In the genomic region with DNA sequence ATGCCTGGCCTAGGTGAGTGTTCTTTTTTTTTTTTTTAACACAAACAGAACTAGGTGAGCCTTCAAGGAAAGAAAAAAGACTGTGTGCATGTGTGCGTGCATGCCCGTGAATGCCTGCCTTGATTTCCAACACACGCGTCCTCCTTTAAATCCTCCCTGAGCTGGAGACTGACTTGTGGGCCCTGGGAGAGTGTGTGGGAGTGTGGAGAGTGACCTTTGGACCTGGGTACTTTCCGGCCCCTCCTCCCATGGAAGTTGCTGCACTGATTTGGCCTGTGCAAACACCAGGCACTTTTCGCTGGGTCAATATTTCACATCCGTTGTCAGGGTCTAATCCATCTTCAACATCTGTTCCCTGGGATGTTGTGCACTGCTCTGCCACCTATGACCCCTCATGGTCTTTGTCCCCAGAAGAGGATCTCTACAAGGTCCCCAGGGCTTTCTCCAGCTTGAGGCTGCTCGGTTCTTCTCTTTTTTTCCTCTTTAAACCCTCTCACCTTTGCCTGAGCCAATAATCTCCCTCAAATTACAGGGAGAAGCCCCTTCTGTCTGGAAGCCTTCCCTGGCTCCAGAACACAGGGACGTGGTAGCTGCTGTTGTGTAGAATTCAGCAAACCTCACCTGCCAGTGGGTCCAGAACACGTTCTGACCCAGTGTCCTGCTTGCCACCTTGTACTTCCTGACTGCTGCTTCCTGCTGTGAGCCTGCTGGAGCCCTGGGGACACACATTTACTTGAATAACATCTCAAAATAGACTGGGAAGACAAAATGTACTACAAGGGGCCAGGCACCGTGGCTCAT, we compare ENCODE assay signal across 1 cellular context.
A peak's percentile ranks its signal among the peaks of the same experiment; 100 is the strongest.
TF ChIP-seq lines count a peak whose summit lies in the region.

No MANE protein-coding gene starts in this region.

TF ChIP-seq in HepG2, 621 proteins besides CTCF, POLR2A, EP300 and RAD21 (continued from another document and continues in another):
- TF ChIP-seq CREB1 (IDR thresholded peaks at IDR 0.05), result 0 out of 2 replicates have a peak, but pooled peaks have one; percentile 13
- TF ChIP-seq CREB1 (CRISPR knock-in tag; IDR thresholded peaks at IDR 0.05), result peak; percentile 82
- TF ChIP-seq, protein P1, sequence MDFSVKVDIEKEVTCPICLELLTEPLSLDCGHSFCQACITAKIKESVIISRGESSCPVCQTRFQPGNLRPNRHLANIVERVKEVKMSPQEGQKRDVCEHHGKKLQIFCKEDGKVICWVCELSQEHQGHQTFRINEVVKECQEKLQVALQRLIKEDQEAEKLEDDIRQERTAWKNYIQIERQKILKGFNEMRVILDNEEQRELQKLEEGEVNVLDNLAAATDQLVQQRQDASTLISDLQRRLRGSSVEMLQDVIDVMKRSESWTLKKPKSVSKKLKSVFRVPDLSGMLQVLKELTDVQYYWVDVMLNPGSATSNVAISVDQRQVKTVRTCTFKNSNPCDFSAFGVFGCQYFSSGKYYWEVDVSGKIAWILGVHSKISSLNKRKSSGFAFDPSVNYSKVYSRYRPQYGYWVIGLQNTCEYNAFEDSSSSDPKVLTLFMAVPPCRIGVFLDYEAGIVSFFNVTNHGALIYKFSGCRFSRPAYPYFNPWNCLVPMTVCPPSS (IDR thresholded peaks at IDR 0.05), result no peak
- TF ChIP-seq ZNF782 (CRISPR knock-in tag; IDR thresholded peaks at IDR 0.05; ENCODE audit: borderline replicate concordance), result peak; percentile 71; the same call in 1 of the 2 replicates
- no peak for TF ChIP-seq ZNF547 (CRISPR knock-in tag; IDR thresholded peaks at IDR 0.05)
- TF ChIP-seq POLR2AphosphoS2 (IDR thresholded peaks at IDR 0.05; ENCODE audit: low read depth, low read length), result no peak
- TF ChIP-seq NFIC (IDR thresholded peaks at IDR 0.05; ENCODE audit: low read length), result peak; percentile 97
- TF ChIP-seq, protein P2, sequence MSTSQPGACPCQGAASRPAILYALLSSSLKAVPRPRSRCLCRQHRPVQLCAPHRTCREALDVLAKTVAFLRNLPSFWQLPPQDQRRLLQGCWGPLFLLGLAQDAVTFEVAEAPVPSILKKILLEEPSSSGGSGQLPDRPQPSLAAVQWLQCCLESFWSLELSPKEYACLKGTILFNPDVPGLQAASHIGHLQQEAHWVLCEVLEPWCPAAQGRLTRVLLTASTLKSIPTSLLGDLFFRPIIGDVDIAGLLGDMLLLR (CRISPR knock-in tag; IDR thresholded peaks at IDR 0.05), result peak; percentile 66; the same call in 1 of the 2 replicates
- TF ChIP-seq, protein P3, sequence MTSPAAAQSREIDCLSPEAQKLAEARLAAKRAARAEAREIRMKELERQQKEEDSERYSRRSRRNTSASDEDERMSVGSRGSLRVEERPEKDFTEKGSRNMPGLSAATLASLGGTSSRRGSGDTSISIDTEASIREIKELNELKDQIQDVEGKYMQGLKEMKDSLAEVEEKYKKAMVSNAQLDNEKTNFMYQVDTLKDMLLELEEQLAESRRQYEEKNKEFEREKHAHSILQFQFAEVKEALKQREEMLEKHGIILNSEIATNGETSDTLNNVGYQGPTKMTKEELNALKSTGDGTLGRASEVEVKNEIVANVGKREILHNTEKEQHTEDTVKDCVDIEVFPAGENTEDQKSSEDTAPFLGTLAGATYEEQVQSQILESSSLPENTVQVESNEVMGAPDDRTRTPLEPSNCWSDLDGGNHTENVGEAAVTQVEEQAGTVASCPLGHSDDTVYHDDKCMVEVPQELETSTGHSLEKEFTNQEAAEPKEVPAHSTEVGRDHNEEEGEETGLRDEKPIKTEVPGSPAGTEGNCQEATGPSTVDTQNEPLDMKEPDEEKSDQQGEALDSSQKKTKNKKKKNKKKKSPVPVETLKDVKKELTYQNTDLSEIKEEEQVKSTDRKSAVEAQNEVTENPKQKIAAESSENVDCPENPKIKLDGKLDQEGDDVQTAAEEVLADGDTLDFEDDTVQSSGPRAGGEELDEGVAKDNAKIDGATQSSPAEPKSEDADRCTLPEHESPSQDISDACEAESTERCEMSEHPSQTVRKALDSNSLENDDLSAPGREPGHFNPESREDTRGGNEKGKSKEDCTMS (CRISPR knock-in tag; conservative IDR thresholded peaks at IDR 0.05), result no peak
- no peak for TF ChIP-seq SMAD9 (CRISPR knock-in tag; IDR thresholded peaks at IDR 0.05)
- TF ChIP-seq ZSCAN29 (CRISPR knock-in tag; conservative IDR thresholded peaks at IDR 0.05), result peak; percentile 94; the same call in 1 of the 2 replicates
- TF ChIP-seq, protein P4, sequence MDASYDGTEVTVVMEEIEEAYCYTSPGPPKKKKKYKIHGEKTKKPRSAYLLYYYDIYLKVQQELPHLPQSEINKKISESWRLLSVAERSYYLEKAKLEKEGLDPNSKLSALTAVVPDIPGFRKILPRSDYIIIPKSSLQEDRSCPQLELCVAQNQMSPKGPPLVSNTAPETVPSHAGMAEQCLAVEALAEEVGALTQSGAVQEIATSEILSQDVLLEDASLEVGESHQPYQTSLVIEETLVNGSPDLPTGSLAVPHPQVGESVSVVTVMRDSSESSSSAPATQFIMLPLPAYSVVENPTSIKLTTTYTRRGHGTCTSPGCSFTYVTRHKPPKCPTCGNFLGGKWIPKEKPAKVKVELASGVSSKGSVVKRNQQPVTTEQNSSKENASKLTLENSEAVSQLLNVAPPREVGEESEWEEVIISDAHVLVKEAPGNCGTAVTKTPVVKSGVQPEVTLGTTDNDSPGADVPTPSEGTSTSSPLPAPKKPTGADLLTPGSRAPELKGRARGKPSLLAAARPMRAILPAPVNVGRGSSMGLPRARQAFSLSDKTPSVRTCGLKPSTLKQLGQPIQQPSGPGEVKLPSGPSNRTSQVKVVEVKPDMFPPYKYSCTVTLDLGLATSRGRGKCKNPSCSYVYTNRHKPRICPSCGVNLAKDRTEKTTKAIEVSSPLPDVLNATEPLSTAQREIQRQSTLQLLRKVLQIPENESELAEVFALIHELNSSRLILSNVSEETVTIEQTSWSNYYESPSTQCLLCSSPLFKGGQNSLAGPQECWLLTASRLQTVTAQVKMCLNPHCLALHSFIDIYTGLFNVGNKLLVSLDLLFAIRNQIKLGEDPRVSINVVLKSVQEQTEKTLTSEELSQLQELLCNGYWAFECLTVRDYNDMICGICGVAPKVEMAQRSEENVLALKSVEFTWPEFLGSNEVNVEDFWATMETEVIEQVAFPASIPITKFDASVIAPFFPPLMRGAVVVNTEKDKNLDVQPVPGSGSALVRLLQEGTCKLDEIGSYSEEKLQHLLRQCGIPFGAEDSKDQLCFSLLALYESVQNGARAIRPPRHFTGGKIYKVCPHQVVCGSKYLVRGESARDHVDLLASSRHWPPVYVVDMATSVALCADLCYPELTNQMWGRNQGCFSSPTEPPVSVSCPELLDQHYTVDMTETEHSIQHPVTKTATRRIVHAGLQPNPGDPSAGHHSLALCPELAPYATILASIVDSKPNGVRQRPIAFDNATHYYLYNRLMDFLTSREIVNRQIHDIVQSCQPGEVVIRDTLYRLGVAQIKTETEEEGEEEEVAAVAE (CRISPR knock-in tag; IDR thresholded peaks at IDR 0.05; ENCODE audit: borderline replicate concordance), result peak; percentile 91; the same call in 1 of the 2 replicates
- TF ChIP-seq MXI1 (IDR thresholded peaks at IDR 0.05; ENCODE audit: borderline replicate concordance, low read depth, low read length), result peak; percentile 86; the same call in 2 of the 3 replicates
- peak; percentile 99 for TF ChIP-seq REPIN1 (CRISPR knock-in tag; IDR thresholded peaks at IDR 0.05; ENCODE audit: borderline replicate concordance, low read depth)
- TF ChIP-seq, protein P5, sequence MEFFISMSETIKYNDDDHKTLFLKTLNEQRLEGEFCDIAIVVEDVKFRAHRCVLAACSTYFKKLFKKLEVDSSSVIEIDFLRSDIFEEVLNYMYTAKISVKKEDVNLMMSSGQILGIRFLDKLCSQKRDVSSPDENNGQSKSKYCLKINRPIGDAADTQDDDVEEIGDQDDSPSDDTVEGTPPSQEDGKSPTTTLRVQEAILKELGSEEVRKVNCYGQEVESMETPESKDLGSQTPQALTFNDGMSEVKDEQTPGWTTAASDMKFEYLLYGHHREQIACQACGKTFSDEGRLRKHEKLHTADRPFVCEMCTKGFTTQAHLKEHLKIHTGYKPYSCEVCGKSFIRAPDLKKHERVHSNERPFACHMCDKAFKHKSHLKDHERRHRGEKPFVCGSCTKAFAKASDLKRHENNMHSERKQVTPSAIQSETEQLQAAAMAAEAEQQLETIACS (CRISPR knock-in tag; IDR thresholded peaks at IDR 0.05), result no peak
- TF ChIP-seq, protein P6, sequence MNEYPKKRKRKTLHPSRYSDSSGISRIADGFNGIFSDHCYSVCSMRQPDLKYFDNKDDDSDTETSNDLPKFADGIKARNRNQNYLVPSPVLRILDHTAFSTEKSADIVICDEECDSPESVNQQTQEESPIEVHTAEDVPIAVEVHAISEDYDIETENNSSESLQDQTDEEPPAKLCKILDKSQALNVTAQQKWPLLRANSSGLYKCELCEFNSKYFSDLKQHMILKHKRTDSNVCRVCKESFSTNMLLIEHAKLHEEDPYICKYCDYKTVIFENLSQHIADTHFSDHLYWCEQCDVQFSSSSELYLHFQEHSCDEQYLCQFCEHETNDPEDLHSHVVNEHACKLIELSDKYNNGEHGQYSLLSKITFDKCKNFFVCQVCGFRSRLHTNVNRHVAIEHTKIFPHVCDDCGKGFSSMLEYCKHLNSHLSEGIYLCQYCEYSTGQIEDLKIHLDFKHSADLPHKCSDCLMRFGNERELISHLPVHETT (CRISPR knock-in tag; conservative IDR thresholded peaks at IDR 0.05), result peak; percentile 81; the same call in 1 of the 2 replicates
- peak; percentile 76 for TF ChIP-seq KMT2B (CRISPR knock-in tag; IDR thresholded peaks at IDR 0.05)
- no peak for TF ChIP-seq NFE2 (CRISPR knock-in tag; IDR thresholded peaks at IDR 0.05)
- no peak for TF ChIP-seq NR1H2 (CRISPR knock-in tag; IDR thresholded peaks at IDR 0.05; ENCODE audit: borderline replicate concordance, low read depth)
- no peak for TF ChIP-seq YEATS2 (CRISPR knock-in tag; IDR thresholded peaks at IDR 0.05; ENCODE audit: borderline replicate concordance)
- no peak; the same call in 1 of the 2 replicates for TF ChIP-seq ZNF235 (CRISPR knock-in tag; IDR thresholded peaks at IDR 0.05; ENCODE audit: borderline replicate concordance)
- peak; percentile 99 for TF ChIP-seq FOXA3 (CRISPR knock-in tag; IDR thresholded peaks at IDR 0.05)
- no peak for TF ChIP-seq HES4 (CRISPR knock-in tag; IDR thresholded peaks at IDR 0.05; ENCODE audit: borderline replicate concordance)
- no peak for TF ChIP-seq SP1 (IDR thresholded peaks at IDR 0.05)
- TF ChIP-seq SP1 (CRISPR knock-in tag; IDR thresholded peaks at IDR 0.05), result peak; percentile 52
- TF ChIP-seq, protein P7, sequence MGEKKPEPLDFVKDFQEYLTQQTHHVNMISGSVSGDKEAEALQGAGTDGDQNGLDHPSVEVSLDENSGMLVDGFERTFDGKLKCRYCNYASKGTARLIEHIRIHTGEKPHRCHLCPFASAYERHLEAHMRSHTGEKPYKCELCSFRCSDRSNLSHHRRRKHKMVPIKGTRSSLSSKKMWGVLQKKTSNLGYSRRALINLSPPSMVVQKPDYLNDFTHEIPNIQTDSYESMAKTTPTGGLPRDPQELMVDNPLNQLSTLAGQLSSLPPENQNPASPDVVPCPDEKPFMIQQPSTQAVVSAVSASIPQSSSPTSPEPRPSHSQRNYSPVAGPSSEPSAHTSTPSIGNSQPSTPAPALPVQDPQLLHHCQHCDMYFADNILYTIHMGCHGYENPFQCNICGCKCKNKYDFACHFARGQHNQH (CRISPR knock-in tag; IDR thresholded peaks at IDR 0.05), result peak; percentile 98
- TF ChIP-seq, protein P8, sequence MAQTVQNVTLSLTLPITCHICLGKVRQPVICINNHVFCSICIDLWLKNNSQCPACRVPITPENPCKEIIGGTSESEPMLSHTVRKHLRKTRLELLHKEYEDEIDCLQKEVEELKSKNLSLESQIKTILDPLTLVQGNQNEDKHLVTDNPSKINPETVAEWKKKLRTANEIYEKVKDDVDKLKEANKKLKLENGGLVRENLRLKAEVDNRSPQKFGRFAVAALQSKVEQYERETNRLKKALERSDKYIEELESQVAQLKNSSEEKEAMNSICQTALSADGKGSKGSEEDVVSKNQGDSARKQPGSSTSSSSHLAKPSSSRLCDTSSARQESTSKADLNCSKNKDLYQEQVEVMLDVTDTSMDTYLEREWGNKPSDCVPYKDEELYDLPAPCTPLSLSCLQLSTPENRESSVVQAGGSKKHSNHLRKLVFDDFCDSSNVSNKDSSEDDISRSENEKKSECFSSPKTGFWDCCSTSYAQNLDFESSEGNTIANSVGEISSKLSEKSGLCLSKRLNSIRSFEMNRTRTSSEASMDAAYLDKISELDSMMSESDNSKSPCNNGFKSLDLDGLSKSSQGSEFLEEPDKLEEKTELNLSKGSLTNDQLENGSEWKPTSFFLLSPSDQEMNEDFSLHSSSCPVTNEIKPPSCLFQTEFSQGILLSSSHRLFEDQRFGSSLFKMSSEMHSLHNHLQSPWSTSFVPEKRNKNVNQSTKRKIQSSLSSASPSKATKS (CRISPR knock-in tag; IDR thresholded peaks at IDR 0.05), result no peak
- TF ChIP-seq ZNF615 (CRISPR knock-in tag; IDR thresholded peaks at IDR 0.05; ENCODE audit: borderline replicate concordance), result no peak
- no peak; the same call in none of the 2 replicates for TF ChIP-seq ZNF136 (CRISPR knock-in tag; IDR thresholded peaks at IDR 0.05; ENCODE audit: low read depth)
- TF ChIP-seq, protein P9, sequence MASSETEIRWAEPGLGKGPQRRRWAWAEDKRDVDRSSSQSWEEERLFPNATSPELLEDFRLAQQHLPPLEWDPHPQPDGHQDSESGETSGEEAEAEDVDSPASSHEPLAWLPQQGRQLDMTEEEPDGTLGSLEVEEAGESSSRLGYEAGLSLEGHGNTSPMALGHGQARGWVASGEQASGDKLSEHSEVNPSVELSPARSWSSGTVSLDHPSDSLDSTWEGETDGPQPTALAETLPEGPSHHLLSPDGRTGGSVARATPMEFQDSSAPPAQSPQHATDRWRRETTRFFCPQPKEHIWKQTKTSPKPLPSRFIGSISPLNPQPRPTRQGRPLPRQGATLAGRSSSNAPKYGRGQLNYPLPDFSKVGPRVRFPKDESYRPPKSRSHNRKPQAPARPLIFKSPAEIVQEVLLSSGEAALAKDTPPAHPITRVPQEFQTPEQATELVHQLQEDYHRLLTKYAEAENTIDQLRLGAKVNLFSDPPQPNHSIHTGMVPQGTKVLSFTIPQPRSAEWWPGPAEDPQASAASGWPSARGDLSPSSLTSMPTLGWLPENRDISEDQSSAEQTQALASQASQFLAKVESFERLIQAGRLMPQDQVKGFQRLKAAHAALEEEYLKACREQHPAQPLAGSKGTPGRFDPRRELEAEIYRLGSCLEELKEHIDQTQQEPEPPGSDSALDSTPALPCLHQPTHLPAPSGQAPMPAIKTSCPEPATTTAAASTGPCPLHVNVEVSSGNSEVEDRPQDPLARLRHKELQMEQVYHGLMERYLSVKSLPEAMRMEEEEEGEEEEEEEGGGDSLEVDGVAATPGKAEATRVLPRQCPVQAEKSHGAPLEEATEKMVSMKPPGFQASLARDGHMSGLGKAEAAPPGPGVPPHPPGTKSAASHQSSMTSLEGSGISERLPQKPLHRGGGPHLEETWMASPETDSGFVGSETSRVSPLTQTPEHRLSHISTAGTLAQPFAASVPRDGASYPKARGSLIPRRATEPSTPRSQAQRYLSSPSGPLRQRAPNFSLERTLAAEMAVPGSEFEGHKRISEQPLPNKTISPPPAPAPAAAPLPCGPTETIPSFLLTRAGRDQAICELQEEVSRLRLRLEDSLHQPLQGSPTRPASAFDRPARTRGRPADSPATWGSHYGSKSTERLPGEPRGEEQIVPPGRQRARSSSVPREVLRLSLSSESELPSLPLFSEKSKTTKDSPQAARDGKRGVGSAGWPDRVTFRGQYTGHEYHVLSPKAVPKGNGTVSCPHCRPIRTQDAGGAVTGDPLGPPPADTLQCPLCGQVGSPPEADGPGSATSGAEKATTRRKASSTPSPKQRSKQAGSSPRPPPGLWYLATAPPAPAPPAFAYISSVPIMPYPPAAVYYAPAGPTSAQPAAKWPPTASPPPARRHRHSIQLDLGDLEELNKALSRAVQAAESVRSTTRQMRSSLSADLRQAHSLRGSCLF (CRISPR knock-in tag; IDR thresholded peaks at IDR 0.05; ENCODE audit: borderline replicate concordance), result no peak
- TF ChIP-seq TMF1 (CRISPR knock-in tag; IDR thresholded peaks at IDR 0.05; ENCODE audit: low read depth), result no peak
- 0 out of 2 replicates have a peak, but pooled peaks have one; percentile 21 for TF ChIP-seq RFX5 (IDR thresholded peaks at IDR 0.05; ENCODE audit: low read depth, low read length)
- TF ChIP-seq SRY (CRISPR knock-in tag; IDR thresholded peaks at IDR 0.05), result 0 out of 2 replicates have a peak, but pooled peaks have one; percentile 44
- no peak for TF ChIP-seq ZIK1 (CRISPR knock-in tag; IDR thresholded peaks at IDR 0.05; ENCODE audit: borderline replicate concordance, low read depth)
